In genomic region chr17:17890773-17891759, GRCh38 we compare ENCODE assay signal across 1 cellular context.
A peak's percentile ranks its signal among the peaks of the same experiment; 100 is the strongest.
TF ChIP-seq lines count a peak whose summit lies in the region.

No MANE protein-coding gene starts in this region.

TF ChIP-seq in K562, 482 proteins besides CTCF, POLR2A, EP300 and RAD21 (continued from another document and continues in another):
- TF ChIP-seq GTF2A2 (tag; IDR thresholded peaks at IDR 0.05) (no peak), MBD1 (CRISPR knock-in tag; IDR thresholded peaks at IDR 0.05) (no peak), ZNF133 (CRISPR knock-in tag; IDR thresholded peaks at IDR 0.05) (no peak), MEF2D (tag; conservative IDR thresholded peaks at IDR 0.05; ENCODE audit: low read depth) (no peak), PPARD (CRISPR knock-in tag; IDR thresholded peaks at IDR 0.05) (no peak), ZNF184 (CRISPR knock-in tag; IDR thresholded peaks at IDR 0.05) (no peak), DLX4 (CRISPR knock-in tag; IDR thresholded peaks at IDR 0.05) (no peak), BMI1 (IDR thresholded peaks at IDR 0.05; ENCODE audit: low read length) (no peak), TEAD2 (tag; IDR thresholded peaks at IDR 0.05) (no peak), SUPT5H (IDR thresholded peaks at IDR 0.05) (no peak), NEUROD1 (IDR thresholded peaks at IDR 0.05; ENCODE audit: borderline replicate concordance, low read depth, low read length, partially characterized antibody) (no peak), MAZ (CRISPR knock-in tag; conservative IDR thresholded peaks at IDR 0.05 in 1 of 2, IDR thresholded peaks at IDR 0.05 in 1 of 2) (0 out of 4 replicates have a peak, but pooled peaks of 1 of the 2 experiments have one; percentile 37), NR4A1 (CRISPR knock-in tag; IDR thresholded peaks at IDR 0.05) (no peak), NR4A1 (tag; IDR thresholded peaks at IDR 0.05) (no peak), RNF2 (IDR thresholded peaks at IDR 0.05) (0 out of 2 replicates have a peak, but pooled peaks have one; percentile 23), GABPA (tag; conservative IDR thresholded peaks at IDR 0.05; ENCODE audit: low read depth) (0 out of 2 replicates have a peak, but pooled peaks have one; percentile 16), RBBP5 (IDR thresholded peaks at IDR 0.05; ENCODE audit: borderline replicate concordance, insufficient read depth, low read length, poor library complexity, severe bottlenecking) (no peak), ZNF592 (IDR thresholded peaks at IDR 0.05) (0 out of 2 replicates have a peak, but pooled peaks have one; percentile 22), MGA (IDR thresholded peaks at IDR 0.05) (peak; percentile 60), MAX (CRISPR knock-in tag; IDR thresholded peaks at IDR 0.05) (peak; percentile 60; the same call in 1 of the 2 replicates), SMARCE1 (IDR thresholded peaks at IDR 0.05) (no peak), MTA1 (IDR thresholded peaks at IDR 0.05; ENCODE audit: borderline replicate concordance) (no peak), ZNF707 (CRISPR knock-in tag; conservative IDR thresholded peaks at IDR 0.05) (no peak), SP2 (IDR thresholded peaks at IDR 0.05; ENCODE audit: extremely low read depth, low read depth, low read length, poor library complexity, severe bottlenecking) (no peak), ZNF316 (IDR thresholded peaks at IDR 0.05) (no peak), RBM34 (IDR thresholded peaks at IDR 0.05; ENCODE audit: borderline replicate concordance, insufficient read depth, low read length) (no peak), SMC3 (conservative IDR thresholded peaks at IDR 0.05; ENCODE audit: insufficient read depth, low read depth, low read length) (peak; percentile 89), ZSCAN32 (CRISPR knock-in tag; IDR thresholded peaks at IDR 0.05) (no peak), BRF1 (IDR thresholded peaks at IDR 0.05; ENCODE audit: borderline replicate concordance, extremely low read depth, insufficient read length) (no peak), HDGF (IDR thresholded peaks at IDR 0.05) (0 out of 2 replicates have a peak, but pooled peaks have one; percentile 51), KAT8 (IDR thresholded peaks at IDR 0.05; ENCODE audit: low read depth) (no peak), SFPQ (IDR thresholded peaks at IDR 0.05; ENCODE audit: low read depth, low read length) (no peak), E2F3 (CRISPR knock-in tag; IDR thresholded peaks at IDR 0.05) (no peak), ZBTB33 (CRISPR knock-in tag; IDR thresholded peaks at IDR 0.05) (no peak), ZNF239 (CRISPR knock-in tag; IDR thresholded peaks at IDR 0.05) (no peak), ZNF143 (CRISPR knock-in tag; IDR thresholded peaks at IDR 0.05) (no peak), PHTF2 (CRISPR knock-in tag; IDR thresholded peaks at IDR 0.05) (no peak)
